In the genomic region with DNA sequence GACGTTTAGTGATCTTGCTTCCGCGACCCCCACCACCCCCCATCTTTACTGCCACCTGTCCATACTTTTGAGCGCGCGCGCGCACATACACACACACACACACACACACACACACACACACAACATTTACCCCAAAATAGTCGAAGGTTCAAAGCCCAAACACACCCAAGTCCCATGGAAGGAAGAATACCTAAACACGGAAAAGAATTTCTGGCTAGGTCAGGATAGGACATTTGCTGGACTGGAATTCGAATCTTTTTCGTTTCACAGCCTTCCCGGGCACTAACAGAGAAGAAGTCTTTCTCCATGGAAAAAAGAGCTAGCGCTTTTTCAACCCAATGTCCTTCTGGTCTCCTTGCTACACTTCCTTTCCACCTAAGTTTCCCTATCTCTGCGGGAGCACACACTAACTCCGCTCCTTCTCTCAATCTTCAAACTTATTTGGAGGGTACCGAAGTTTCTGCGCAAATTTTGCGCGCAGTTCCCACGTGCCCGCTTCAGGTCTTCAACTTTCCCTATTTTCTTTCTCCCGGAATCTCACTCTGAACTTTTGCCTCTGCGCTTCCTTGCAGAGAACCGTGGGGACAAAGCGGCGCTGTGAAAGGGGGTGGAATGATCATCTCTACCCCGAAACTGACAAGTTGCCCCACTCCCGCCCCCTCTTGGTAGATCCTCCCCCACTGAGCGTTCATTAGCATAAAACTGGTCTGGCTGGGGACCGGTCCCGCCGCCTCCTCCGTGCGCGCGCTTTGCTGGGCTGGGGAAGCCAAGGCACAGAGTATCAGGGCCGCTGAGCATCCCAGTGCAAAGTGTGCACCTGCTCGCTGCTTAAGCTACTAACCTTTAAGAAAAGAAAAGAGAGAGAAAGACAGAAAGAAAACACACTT, we compare ENCODE assay signal across 8 cellular contexts. TPM values are rescaled to one million over a fixed set of nuclear protein-coding genes. Genes with fewer than 3 reads are reported as not detected.
DNase-seq lines count a peak whose midpoint lies in the region; ATAC-seq, FAIRE-seq and TF ChIP-seq lines count a peak whose summit lies in the region.

No MANE protein-coding gene starts in this region.

- H3K27ac Mint-ChIP-seq in activated B cell treated with CpG ODN at 0.5 μM for 24 hours (no peak overlapping the region), glutamatergic neuron (ENCODE audit: unreplicated experiment) (peak overlapping the region; percentile 96)

- no peak for TF ChIP-seq EP300 in HepG2 (IDR thresholded peaks at IDR 0.05; ENCODE audit: low read depth in 2 of 2, low read length in 2 of 2)
- no peak for TF ChIP-seq EP300 in HepG2 (CRISPR knock-in tag; IDR thresholded peaks at IDR 0.05; ENCODE audit: borderline replicate concordance)
- no peak for TF ChIP-seq EP300 in ovary (IDR thresholded peaks at IDR 0.05)

- no peaks in the 10 kb centered on the region for H3K36me3 ChIP-seq in liver (ENCODE audit: control insufficient read depth in 4 of 4, insufficient read depth in 3 of 4, low read depth in 1 of 4, low read length in 3 of 4)
- H3K36me3 ChIP-seq in HepG2 (replicated peaks in 1 of 2; ENCODE audit: control insufficient read depth in 1 of 2, insufficient read depth in 2 of 2, low read length in 2 of 2): no peaks in the 10 kb centered on the region
- H3K36me3 ChIP-seq in ovary: no peaks in the 10 kb centered on the region
- no peaks in the 10 kb centered on the region for H3K36me3 ChIP-seq in GM23248 (ENCODE audit: low read depth)

- H3K9ac ChIP-seq in liver (ENCODE audit: low read depth in 1 of 2, low read length in 2 of 2) (no peak overlapping the region), HepG2 (ENCODE audit: insufficient read depth, low read depth, low read length) (no peak overlapping the region), GM23248 (no peak overlapping the region)

- H3K27ac ChIP-seq in liver (ENCODE audit: low read depth in 1 of 2, low read length in 2 of 2) (peak overlapping the region; percentile 21 to 46), HepG2 (ENCODE audit: extremely low read length, insufficient read depth, low read length) (no peak overlapping the region), ovary (no peak overlapping the region), GM23248 (no peak overlapping the region)

- TF ChIP-seq RAD21 in liver (IDR thresholded peaks at IDR 0.05) (no peak), HepG2 (CRISPR knock-in tag; IDR thresholded peaks at IDR 0.05) (no peak)

- in situ Hi-C loops in HepG2 (cut with HindIII; ENCODE audit: extremely low pct_ligation_motif_present, low pct_unique_long_range_greater_than_20kb): no loop called here
- in situ Hi-C loops in GM23248 (cut with MboI): no loop called here

- H4K20me1 ChIP-seq in HepG2 (ENCODE audit: insufficient read depth, low read length) (no peaks in the 10 kb centered on the region), GM23248 (ENCODE audit: insufficient read depth) (no peaks in the 10 kb centered on the region)

- intact Hi-C loops in HepG2 (cut with micrococcal nuclease; ENCODE audit: unreplicated experiment): no loop called here
- intact Hi-C loops in activated B cell treated with CpG ODN at 0.5 μM for 24 hours (cut with micrococcal nuclease): no loop called here
- intact Hi-C loops in ovary (cut with DNase I): no loop called here

- TF ChIP-seq POLR2A in HepG2 (IDR thresholded peaks at IDR 0.05; ENCODE audit: insufficient read depth in 1 of 2, low read depth in 2 of 2, low read length in 2 of 2): no peak
- TF ChIP-seq POLR2A in ovary (IDR thresholded peaks at IDR 0.05): no peak

- H3K4me3 Mint-ChIP-seq in activated B cell treated with CpG ODN at 0.5 μM for 24 hours: peak overlapping the region; percentile 79
- H3K4me3 Mint-ChIP-seq in glutamatergic neuron (ENCODE audit: unreplicated experiment): peak overlapping the region; percentile 98

- H3K4me2 ChIP-seq in HepG2 (ENCODE audit: low read depth, low read length) (no peak overlapping the region), GM23248 (ENCODE audit: unreplicated experiment) (no peak overlapping the region)

- BruUV-seq in HepG2 (replicated peaks; lab: Mats Ljungman, UMichigan): no TSS peak

- H3K9me3 ChIP-seq in liver (ENCODE audit: control insufficient read depth in 4 of 4, low read length in 3 of 4) (no peaks in the 10 kb centered on the region), HepG2 (ENCODE audit: low read length) (no peaks in the 10 kb centered on the region), ovary (no peaks in the 10 kb centered on the region), GM23248 (ENCODE audit: low read depth) (no peaks in the 10 kb centered on the region)

- H3K4me3 ChIP-seq in liver (ENCODE audit: low read depth in 1 of 3, low read length in 3 of 3) (peak overlapping the region; percentile 32 to 67 (median 38)), HepG2 (replicated peaks in 1 of 3; ENCODE audit: insufficient read depth in 1 of 3, low read depth in 2 of 3, low read length in 3 of 3) (no peak overlapping the region), ovary (peak overlapping the region; percentile 43), GM23248 (no peak overlapping the region)

- 5% methylated on average over 39 of the region's 39 CpGs for WGBS in liver
- 36% methylated on average over 39 of the region's 39 CpGs for WGBS in HepG2 (ENCODE audit: low lambda C conversion rate)
- 12 to 13% (median 13%) methylated on average over 39 of the region's 39 CpGs for WGBS in ovary, 3 donors
- WGBS in GM23248 (ENCODE audit: low coverage in 1 of 2, low lambda C conversion rate in 2 of 2, missing lambda C conversion rate in 2 of 2), 2 experiments: 16 to 20% methylated on average over 38 to 39 of the region's 39 CpGs

- CTCF ChIA-PET in HepG2 (lab: Yijun Ruan, JAX; ENCODE audit: low intra/inter-chr PET ratio, low total read pairs) (no interaction called here), activated B cell treated with CpG ODN at 0.5 μM for 24 hours (lab: Charles Lee) (no interaction called here)

- no peaks in the 10 kb centered on the region for H3F3A ChIP-seq in GM23248 (ENCODE audit: insufficient read depth)

- DNase-seq in HepG2 (ENCODE audit: low spot score) (no peak), activated B cell treated with CpG ODN at 0.5 μM for 24 hours (no peak), glutamatergic neuron (peak; percentile 55), ovary (peak in 1 of 5 donors; percentile 12), GM23248 (no peak), HCEC 1CT (no peak)

- H3K36me3 Mint-ChIP-seq in activated B cell treated with CpG ODN at 0.5 μM for 24 hours (ENCODE audit: low read depth) (no peaks in the 10 kb centered on the region), glutamatergic neuron (ENCODE audit: unreplicated experiment) (no peaks in the 10 kb centered on the region)

- H3K27me3 ChIP-seq in liver (ENCODE audit: control insufficient read depth in 4 of 4, insufficient read depth in 4 of 4, low read length in 3 of 4) (peaks cover 0 to 16% (median 5%) of the 10 kb centered on the region in 4 donors), HepG2 (ENCODE audit: control insufficient read depth in 1 of 2, insufficient read depth in 2 of 2, low read length in 2 of 2) (peaks cover 7 to 31% of the 10 kb centered on the region in 2 experiments), ovary (no peaks in the 10 kb centered on the region), GM23248 (replicated peaks; ENCODE audit: insufficient read depth) (peaks cover 35% of the 10 kb centered on the region)

- no peaks in the 10 kb centered on the region for H3K9me2 ChIP-seq in GM23248 (ENCODE audit: insufficient read depth)

- POLR2A ChIA-PET in HepG2 (lab: Yijun Ruan, JAX) (no interaction called here), activated B cell treated with CpG ODN at 0.5 μM for 24 hours (lab: Charles Lee) (no interaction called here)

- H2AFZ ChIP-seq in HepG2 (ENCODE audit: low read length): no peak overlapping the region
- H2AFZ ChIP-seq in GM23248: no peak overlapping the region

- H3K79me2 ChIP-seq in HepG2 (ENCODE audit: insufficient read depth, low read length) (no peaks in the 10 kb centered on the region), GM23248 (ENCODE audit: insufficient read depth) (no peaks in the 10 kb centered on the region)

- peaks cover 37% of the 10 kb centered on the region for H3K27me3 Mint-ChIP-seq in activated B cell treated with CpG ODN at 0.5 μM for 24 hours
- peaks cover 27% of the 10 kb centered on the region for H3K27me3 Mint-ChIP-seq in glutamatergic neuron (ENCODE audit: unreplicated experiment)

- H3K4me1 Mint-ChIP-seq in activated B cell treated with CpG ODN at 0.5 μM for 24 hours: peaks cover 26% of the 10 kb centered on the region
- H3K4me1 Mint-ChIP-seq in glutamatergic neuron (ENCODE audit: low read depth, unreplicated experiment): peaks cover 14% of the 10 kb centered on the region

- H3K4me1 ChIP-seq in liver (ENCODE audit: control insufficient read depth in 4 of 4, insufficient read depth in 4 of 4, low read length in 3 of 4) (peaks cover 13 to 35% (median 27%) of the 10 kb centered on the region in 4 donors), HepG2 (ENCODE audit: insufficient read depth, low read length) (0 out of 2 replicates have a peak, but pooled peaks cover 4% of the 10 kb centered on the region), ovary (ENCODE audit: insufficient read depth) (no peaks in the 10 kb centered on the region), GM23248 (ENCODE audit: insufficient read depth) (no peaks in the 10 kb centered on the region)

- no peak for FAIRE-seq in HepG2 (lab: Jason Lieb, UNC)

- no peak for ATAC-seq in HepG2
- ATAC-seq in activated B cell treated with CpG ODN at 0.5 μM for 24 hours (ENCODE audit: low read depth): peak; percentile 18
- no peak for ATAC-seq in activated CD4-positive, CD25-positive, alpha-beta regulatory T cell treated with anti-CD3 and anti-CD28 coated beads, Interleukin-2, amount 50 U/mL, for 24 hours

- H3K9me3 Mint-ChIP-seq in activated B cell treated with CpG ODN at 0.5 μM for 24 hours: no peaks in the 10 kb centered on the region
- peaks cover 32% of the 10 kb centered on the region for H3K9me3 Mint-ChIP-seq in glutamatergic neuron (ENCODE audit: unreplicated experiment)

- TF ChIP-seq CTCF in liver (IDR thresholded peaks at IDR 0.05; ENCODE audit: low read depth, low read length, missing input control) (no peak), HepG2 (CRISPR knock-in tag; IDR thresholded peaks at IDR 0.05) (no peak), activated B cell treated with CpG ODN at 0.5 μM for 24 hours (IDR thresholded peaks at IDR 0.05) (no peak), glutamatergic neuron (IDR thresholded peaks at IDR 0.05; ENCODE audit: partially characterized antibody, unreplicated experiment) (no peak), ovary (IDR thresholded peaks at IDR 0.05) (no peak)

RNA-seq across cellular contexts. Expression of gene DACH1, which starts 2.7 kb away (rescaled TPM):
- total RNA-seq in liver (1 to 10 TPM in 1 of 2 donors, under 1 TPM in 1; 0.84 to 1.9 TPM), HepG2 (2016; rRNA removed; fragmentation: Illumina TruSeq; extraction: Trizol) (not detected in 2 replicates), activated B cell treated with CpG ODN at 0.5 μM for 24 hours (not detected in 2 replicates), glutamatergic neuron (ENCODE audit: unreplicated experiment) (110 TPM), ovary (1 to 10 TPM in 6 of 7 donors, under 1 TPM in 1; 0.91 to 3.2 (median 1.7) TPM)
- polyA plus RNA-seq in liver (under 1 TPM; 0.28 to 0.71 TPM), HepG2 (2011; rRNA removed) (not detected in 2 replicates), ovary (1 to 10 TPM; 1.4 to 1.7 TPM), GM23248 (2016; fragmentation: Nextera tagmentation; extraction: Ambion mirVana) (not detected in 2 replicates)
- not detected in 2 replicates for total RNA-seq in HepG2 (2016; cell fraction: cytosol; rRNA removed; fragmentation: Illumina TruSeq; extraction: Trizol; ENCODE audit: low read depth)
- not detected in 2 replicates for total RNA-seq in HepG2 (2016; cell fraction: insoluble cytoplasmic fraction; rRNA removed; fragmentation: Illumina TruSeq; extraction: Trizol)
- total RNA-seq in HepG2 (2016; cell fraction: membrane; rRNA removed; fragmentation: Illumina TruSeq; extraction: Trizol): not detected in 2 replicates
- not detected in 2 replicates for total RNA-seq in HepG2 (2016; cell fraction: nucleus; rRNA removed; fragmentation: Illumina TruSeq; extraction: Trizol)
- not detected in 2 replicates for polyA plus RNA-seq in HepG2 (2011; cell fraction: cytosol; rRNA removed)
- not detected in 2 replicates for polyA plus RNA-seq in HepG2 (2011; cell fraction: nucleus; rRNA removed)
- polyA plus RNA-seq in HepG2 (2012): not detected in 2 replicates
- polyA plus RNA-seq in HepG2 (2016; cell fraction: cytosol; fragmentation: Illumina TruSeq; extraction: Trizol; ENCODE audit: low read depth): not detected in 2 replicates
- not detected in 2 replicates for polyA plus RNA-seq in HepG2 (2016; cell fraction: insoluble cytoplasmic fraction; fragmentation: Illumina TruSeq; extraction: Trizol; ENCODE audit: low read depth)
- polyA plus RNA-seq in HepG2 (2016; cell fraction: membrane; fragmentation: Illumina TruSeq; extraction: Trizol; ENCODE audit: low read depth): not detected in 2 replicates
- not detected in 2 replicates for polyA plus RNA-seq in HepG2 (2016; cell fraction: nucleus; fragmentation: Illumina TruSeq; extraction: Trizol; ENCODE audit: insufficient read depth, low read depth)
- polyA minus RNA-seq in HepG2 (2011; rRNA and poly(A)+ RNA removed; ENCODE audit: low replicate concordance): not detected in 2 replicates
- polyA minus RNA-seq in HepG2 (2011; cell fraction: cytosol; rRNA and poly(A)+ RNA removed): not detected in 2 replicates
- not detected in 2 replicates for polyA minus RNA-seq in HepG2 (2011; cell fraction: nucleus; rRNA and poly(A)+ RNA removed)
- not detected in 2 replicates for total RNA-seq in GM23248 (2014; rRNA removed; shearing (Covaris generic))

Comparison
In these comparisons a context has a peak if more than half of its experiments do, and no peak if none do; other contexts are left out.
1. H3K27ac ChIP-seq: peak in liver (2 of 2); none in HepG2 (single experiment), ovary (0 of 2) and GM23248 (single experiment).
2. H3K4me3 ChIP-seq: peak in liver (3 of 3) and ovary (single experiment); none in HepG2 (0 of 3) and GM23248 (single experiment).
3. RNA of gene DACH1, which starts 2.7 kb away (total RNA-seq): 110 TPM in glutamatergic neuron (single experiment); 0.84 to 1.9 TPM in liver, 0.91 to 3.2 TPM in ovary, not detected in activated B cell treated with CpG ODN at 0.5 μM for 24 hours, not detected in HepG2 and not detected in GM23248; every median in the first group is over 10 times any median in the second.